Comparison of ENCODE assay signal across 1 cellular context in the genomic region with DNA sequence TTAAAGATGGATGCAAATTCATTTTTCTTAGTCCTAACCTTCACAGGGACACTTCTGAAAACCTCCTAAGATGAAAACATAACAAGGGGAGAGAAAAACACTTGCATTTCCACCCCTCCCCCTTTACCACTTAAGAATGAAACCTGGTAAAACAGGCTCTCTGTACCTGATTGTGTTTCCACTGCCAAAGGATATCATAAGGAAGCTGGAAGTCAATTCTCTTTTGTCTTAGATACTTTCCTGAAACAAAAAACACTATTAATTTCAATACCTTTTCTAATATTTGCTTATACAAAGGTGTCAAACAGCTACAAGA.
TF ChIP-seq lines count a peak whose summit lies in the region.

No MANE protein-coding gene starts in this region.

TF ChIP-seq in K562, 482 proteins besides CTCF, POLR2A, EP300 and RAD21 (continued from another document):
- TF ChIP-seq, protein P1, sequence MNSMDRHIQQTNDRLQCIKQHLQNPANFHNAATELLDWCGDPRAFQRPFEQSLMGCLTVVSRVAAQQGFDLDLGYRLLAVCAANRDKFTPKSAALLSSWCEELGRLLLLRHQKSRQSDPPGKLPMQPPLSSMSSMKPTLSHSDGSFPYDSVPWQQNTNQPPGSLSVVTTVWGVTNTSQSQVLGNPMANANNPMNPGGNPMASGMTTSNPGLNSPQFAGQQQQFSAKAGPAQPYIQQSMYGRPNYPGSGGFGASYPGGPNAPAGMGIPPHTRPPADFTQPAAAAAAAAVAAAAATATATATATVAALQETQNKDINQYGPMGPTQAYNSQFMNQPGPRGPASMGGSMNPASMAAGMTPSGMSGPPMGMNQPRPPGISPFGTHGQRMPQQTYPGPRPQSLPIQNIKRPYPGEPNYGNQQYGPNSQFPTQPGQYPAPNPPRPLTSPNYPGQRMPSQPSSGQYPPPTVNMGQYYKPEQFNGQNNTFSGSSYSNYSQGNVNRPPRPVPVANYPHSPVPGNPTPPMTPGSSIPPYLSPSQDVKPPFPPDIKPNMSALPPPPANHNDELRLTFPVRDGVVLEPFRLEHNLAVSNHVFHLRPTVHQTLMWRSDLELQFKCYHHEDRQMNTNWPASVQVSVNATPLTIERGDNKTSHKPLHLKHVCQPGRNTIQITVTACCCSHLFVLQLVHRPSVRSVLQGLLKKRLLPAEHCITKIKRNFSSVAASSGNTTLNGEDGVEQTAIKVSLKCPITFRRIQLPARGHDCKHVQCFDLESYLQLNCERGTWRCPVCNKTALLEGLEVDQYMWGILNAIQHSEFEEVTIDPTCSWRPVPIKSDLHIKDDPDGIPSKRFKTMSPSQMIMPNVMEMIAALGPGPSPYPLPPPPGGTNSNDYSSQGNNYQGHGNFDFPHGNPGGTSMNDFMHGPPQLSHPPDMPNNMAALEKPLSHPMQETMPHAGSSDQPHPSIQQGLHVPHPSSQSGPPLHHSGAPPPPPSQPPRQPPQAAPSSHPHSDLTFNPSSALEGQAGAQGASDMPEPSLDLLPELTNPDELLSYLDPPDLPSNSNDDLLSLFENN (IDR thresholded peaks at IDR 0.05; ENCODE audit: low read depth in 2 of 2, low read length in 2 of 2) = no peak
- TF ChIP-seq ETV5 (CRISPR knock-in tag; IDR thresholded peaks at IDR 0.05; ENCODE audit: low read depth) (no peak), TEAD2 (tag; IDR thresholded peaks at IDR 0.05) (no peak), ZNF143 (CRISPR knock-in tag; IDR thresholded peaks at IDR 0.05) (no peak), YBX1 (IDR thresholded peaks at IDR 0.05) (no peak), GATAD2A (IDR thresholded peaks at IDR 0.05) (no peak), GABPA (tag; conservative IDR thresholded peaks at IDR 0.05; ENCODE audit: low read depth) (no peak), KLF13 (tag; IDR thresholded peaks at IDR 0.05; ENCODE audit: borderline replicate concordance, low read depth) (no peak), CCAR2 (IDR thresholded peaks at IDR 0.05; ENCODE audit: low read depth, low read length) (no peak), GTF2F1 (IDR thresholded peaks at IDR 0.05; ENCODE audit: low read depth, low read length) (no peak), SP1 (CRISPR knock-in tag; IDR thresholded peaks at IDR 0.05) (no peak), STAT5A (IDR thresholded peaks at IDR 0.05; ENCODE audit: borderline replicate concordance, low read length) (no peak), ZNF785 (CRISPR knock-in tag; IDR thresholded peaks at IDR 0.05) (no peak), NR2C2 (CRISPR knock-in tag; IDR thresholded peaks at IDR 0.05) (no peak), NR2C2 (tag; IDR thresholded peaks at IDR 0.05) (no peak), RBM39 (optimal IDR thresholded peaks at IDR 0.05; ENCODE audit: low read depth, low read length) (no peak)
- TF ChIP-seq, protein P2, sequence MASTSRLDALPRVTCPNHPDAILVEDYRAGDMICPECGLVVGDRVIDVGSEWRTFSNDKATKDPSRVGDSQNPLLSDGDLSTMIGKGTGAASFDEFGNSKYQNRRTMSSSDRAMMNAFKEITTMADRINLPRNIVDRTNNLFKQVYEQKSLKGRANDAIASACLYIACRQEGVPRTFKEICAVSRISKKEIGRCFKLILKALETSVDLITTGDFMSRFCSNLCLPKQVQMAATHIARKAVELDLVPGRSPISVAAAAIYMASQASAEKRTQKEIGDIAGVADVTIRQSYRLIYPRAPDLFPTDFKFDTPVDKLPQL (IDR thresholded peaks at IDR 0.05; ENCODE audit: extremely low read depth, insufficient read length) = no peak
- TF ChIP-seq, protein P3, sequence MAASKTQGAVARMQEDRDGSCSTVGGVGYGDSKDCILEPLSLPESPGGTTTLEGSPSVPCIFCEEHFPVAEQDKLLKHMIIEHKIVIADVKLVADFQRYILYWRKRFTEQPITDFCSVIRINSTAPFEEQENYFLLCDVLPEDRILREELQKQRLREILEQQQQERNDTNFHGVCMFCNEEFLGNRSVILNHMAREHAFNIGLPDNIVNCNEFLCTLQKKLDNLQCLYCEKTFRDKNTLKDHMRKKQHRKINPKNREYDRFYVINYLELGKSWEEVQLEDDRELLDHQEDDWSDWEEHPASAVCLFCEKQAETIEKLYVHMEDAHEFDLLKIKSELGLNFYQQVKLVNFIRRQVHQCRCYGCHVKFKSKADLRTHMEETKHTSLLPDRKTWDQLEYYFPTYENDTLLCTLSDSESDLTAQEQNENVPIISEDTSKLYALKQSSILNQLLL (CRISPR knock-in tag; IDR thresholded peaks at IDR 0.05; ENCODE audit: borderline replicate concordance) = no peak
- TF ChIP-seq, protein P4, sequence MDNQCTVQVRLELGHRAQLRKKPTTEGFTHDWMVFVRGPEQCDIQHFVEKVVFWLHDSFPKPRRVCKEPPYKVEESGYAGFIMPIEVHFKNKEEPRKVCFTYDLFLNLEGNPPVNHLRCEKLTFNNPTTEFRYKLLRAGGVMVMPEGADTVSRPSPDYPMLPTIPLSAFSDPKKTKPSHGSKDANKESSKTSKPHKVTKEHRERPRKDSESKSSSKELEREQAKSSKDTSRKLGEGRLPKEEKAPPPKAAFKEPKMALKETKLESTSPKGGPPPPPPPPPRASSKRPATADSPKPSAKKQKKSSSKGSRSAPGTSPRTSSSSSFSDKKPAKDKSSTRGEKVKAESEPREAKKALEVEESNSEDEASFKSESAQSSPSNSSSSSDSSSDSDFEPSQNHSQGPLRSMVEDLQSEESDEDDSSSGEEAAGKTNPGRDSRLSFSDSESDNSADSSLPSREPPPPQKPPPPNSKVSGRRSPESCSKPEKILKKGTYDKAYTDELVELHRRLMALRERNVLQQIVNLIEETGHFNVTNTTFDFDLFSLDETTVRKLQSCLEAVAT (IDR thresholded peaks at IDR 0.05) = no peak
